ENCODE assay signal across 8 cellular contexts in genomic region chr18:12679183-12679786, GRCh38. TPM values are rescaled to one million over a fixed set of nuclear protein-coding genes. Genes with fewer than 3 reads are reported as not detected.
DNase-seq lines count a peak whose midpoint lies in the region; ATAC-seq and TF ChIP-seq lines count a peak whose summit lies in the region.

No MANE protein-coding gene starts in this region.

- intact Hi-C loops in A673 (cut with micrococcal nuclease; ENCODE audit: unreplicated experiment) = no loop called here
- intact Hi-C loops in colonic mucosa (cut with DNase I) = no loop called here
- intact Hi-C loops in mucosa of descending colon (cut with DNase I, micrococcal nuclease) = no loop called here

- POLR2A ChIA-PET in A673 (lab: Charles Lee; ENCODE audit: low non-redundant PET) = interaction anchor here (0.6 kb wide), 1 partner anchor 724 kb away, joined by 3 read pairs; no protein-coding TSS in a partner anchor

- H3K27ac ChIP-seq in A673 (ENCODE audit: low read depth, low read length, poor library complexity, severe bottlenecking) = peak overlapping the region; percentile 64
- peak overlapping the region; percentile 14 for H3K27ac ChIP-seq in colonic mucosa

- peaks cover 20% of the 10 kb centered on the region for H3K36me3 ChIP-seq in A673 (ENCODE audit: insufficient read depth, low read length, poor library complexity, severe bottlenecking)
- H3K36me3 ChIP-seq in colonic mucosa = no peaks in the 10 kb centered on the region
- H3K36me3 ChIP-seq in mucosa of descending colon (ENCODE audit: low read depth) = no peaks in the 10 kb centered on the region

- H3K4me3 ChIP-seq in A673 (ENCODE audit: low read depth, low read length, poor library complexity, severe bottlenecking) (no peak overlapping the region), colonic mucosa (no peak overlapping the region), mucosa of descending colon (no peak overlapping the region)

- CTCF ChIA-PET in A673 (lab: Charles Lee) = no interaction called here

- no peak overlapping the region for H3K9ac ChIP-seq in colonic mucosa (ENCODE audit: low read depth in 2 of 2, low read length in 2 of 2)

- TF ChIP-seq CTCF in A673 (conservative IDR thresholded peaks at IDR 0.05; ENCODE audit: low read depth, low read length) (no peak), colonic mucosa (IDR thresholded peaks at IDR 0.05) (no peak), mucosa of descending colon (IDR thresholded peaks at IDR 0.05) (no peak)

- H3K27me3 ChIP-seq in A673 (replicated peaks; ENCODE audit: insufficient read depth, low read depth, low read length, poor library complexity) (no peaks in the 10 kb centered on the region), colonic mucosa (no peaks in the 10 kb centered on the region)

- BruUV-seq in A673 (replicated peaks; lab: Mats Ljungman, UMichigan) = TSS peak; percentile 78

- H3K4me1 ChIP-seq in A673 (ENCODE audit: insufficient read depth, low read length, poor library complexity, severe bottlenecking) = peaks cover 14% of the 10 kb centered on the region
- H3K4me1 ChIP-seq in colonic mucosa = no peaks in the 10 kb centered on the region
- H3K4me1 ChIP-seq in mucosa of descending colon (ENCODE audit: low read depth) = no peaks in the 10 kb centered on the region

- DNase-seq in A673 (ENCODE audit: low spot score) (peak; percentile 77), MV-4-11 (lab: John Stamatoyannopoulos, UW) (peak; percentile 38), colonic mucosa (peak; percentile 29), mucosa of descending colon (peak in 1 of 3 donors; percentile 36), NCI-H524 (lab: John Stamatoyannopoulos, UW) (no peak), OCI-M1 (lab: John Stamatoyannopoulos, UW) (no peak), NCI-H1930 (lab: John Stamatoyannopoulos, UW) (no peak)

- peak; percentile 51 for ATAC-seq in mucosa of descending colon
- no peak for ATAC-seq in HG02870 (IDR thresholded peaks at IDR 0.05; ENCODE audit: unreplicated experiment)

- H3K9me3 ChIP-seq in A673 (ENCODE audit: low read depth, low read length, poor library complexity, severe bottlenecking) = no peaks in the 10 kb centered on the region
- no peaks in the 10 kb centered on the region for H3K9me3 ChIP-seq in colonic mucosa
- no peaks in the 10 kb centered on the region for H3K9me3 ChIP-seq in mucosa of descending colon

RNA-seq across cellular contexts. Expression of gene SPIRE1, which starts 21.4 kb away (rescaled TPM):
- 18.1 and 18.4 TPM in 2 replicates for total RNA-seq in A673 (2021)
- 1 to 10 TPM; 2.7 to 9.0 TPM for total RNA-seq in colonic mucosa
- total RNA-seq in mucosa of descending colon = 10 to 100 TPM in 1 of 3 donors, 1 to 10 TPM in 2; 4.7 to 32.8 (median 5.1) TPM

RNA-seq across cellular contexts. Expression of gene CEP76, which starts 23.2 kb away (rescaled TPM):
- total RNA-seq in A673 (2021) (20.5 and 22.3 TPM in 2 replicates), colonic mucosa (10 to 100 TPM in 1 of 2 donors, 1 to 10 TPM in 1; 4.7 to 10.7 TPM), mucosa of descending colon (10 to 100 TPM in 1 of 3 donors, 1 to 10 TPM in 2; 6.4 to 10.1 (median 8.5) TPM)

RNA-seq across cellular contexts. Expression of gene PSMG2, which starts 23.6 kb away (rescaled TPM):
- 74.0 and 74.4 TPM in 2 replicates for total RNA-seq in A673 (2021)
- 10 to 100 TPM; 75.4 to 87.3 TPM for total RNA-seq in colonic mucosa
- total RNA-seq in mucosa of descending colon = 10 to 100 TPM; 68.7 to 73.8 (median 69.3) TPM

Comparison
In these comparisons a context has a peak if more than half of its experiments do, and no peak if none do; other contexts are left out.
1. DNase-seq: peak in A673 (single experiment), MV-4-11 (single experiment) and colonic mucosa (single experiment); none in NCI-H524 (0 of 2), OCI-M1 (single experiment) and NCI-H1930 (0 of 2).